In genomic region chr10:103350522-103351260, GRCh38 we compare ENCODE assay signal across 1 cellular context.
TF ChIP-seq lines count a peak whose summit lies in the region.

PCGF6 (minus strand) TSS chr10:103351140; CDS start chr10:103351066, 74 bp downstream.

TF ChIP-seq in HepG2, 621 proteins besides CTCF, POLR2A, EP300 and RAD21 (continued from another document and continues in another):
- TF ChIP-seq, protein P1, sequence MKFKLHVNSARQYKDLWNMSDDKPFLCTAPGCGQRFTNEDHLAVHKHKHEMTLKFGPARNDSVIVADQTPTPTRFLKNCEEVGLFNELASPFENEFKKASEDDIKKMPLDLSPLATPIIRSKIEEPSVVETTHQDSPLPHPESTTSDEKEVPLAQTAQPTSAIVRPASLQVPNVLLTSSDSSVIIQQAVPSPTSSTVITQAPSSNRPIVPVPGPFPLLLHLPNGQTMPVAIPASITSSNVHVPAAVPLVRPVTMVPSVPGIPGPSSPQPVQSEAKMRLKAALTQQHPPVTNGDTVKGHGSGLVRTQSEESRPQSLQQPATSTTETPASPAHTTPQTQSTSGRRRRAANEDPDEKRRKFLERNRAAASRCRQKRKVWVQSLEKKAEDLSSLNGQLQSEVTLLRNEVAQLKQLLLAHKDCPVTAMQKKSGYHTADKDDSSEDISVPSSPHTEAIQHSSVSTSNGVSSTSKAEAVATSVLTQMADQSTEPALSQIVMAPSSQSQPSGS (CRISPR knock-in tag; IDR thresholded peaks at IDR 0.05): no peak
- TF ChIP-seq, protein P2, sequence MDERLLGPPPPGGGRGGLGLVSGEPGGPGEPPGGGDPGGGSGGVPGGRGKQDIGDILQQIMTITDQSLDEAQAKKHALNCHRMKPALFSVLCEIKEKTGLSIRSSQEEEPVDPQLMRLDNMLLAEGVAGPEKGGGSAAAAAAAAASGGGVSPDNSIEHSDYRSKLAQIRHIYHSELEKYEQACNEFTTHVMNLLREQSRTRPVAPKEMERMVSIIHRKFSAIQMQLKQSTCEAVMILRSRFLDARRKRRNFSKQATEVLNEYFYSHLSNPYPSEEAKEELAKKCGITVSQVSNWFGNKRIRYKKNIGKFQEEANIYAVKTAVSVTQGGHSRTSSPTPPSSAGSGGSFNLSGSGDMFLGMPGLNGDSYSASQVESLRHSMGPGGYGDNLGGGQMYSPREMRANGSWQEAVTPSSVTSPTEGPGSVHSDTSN (CRISPR knock-in tag; IDR thresholded peaks at IDR 0.05): no peak
- TF ChIP-seq KAT8 (CRISPR knock-in tag; IDR thresholded peaks at IDR 0.05) (peak; percentile 36; the same call in 1 of the 2 replicates), ZNF776 (CRISPR knock-in tag; IDR thresholded peaks at IDR 0.05) (peak; percentile 41; the same call in 1 of the 2 replicates), SKI (IDR thresholded peaks at IDR 0.05; ENCODE audit: partially characterized antibody) (no peak), HDAC1 (CRISPR knock-in tag; IDR thresholded peaks at IDR 0.05) (no peak), GATAD1 (CRISPR knock-in tag; IDR thresholded peaks at IDR 0.05) (peak; percentile 69), NR2C2 (CRISPR knock-in tag; IDR thresholded peaks at IDR 0.05; ENCODE audit: borderline replicate concordance) (peak; percentile 53; the same call in 1 of the 2 replicates), E2F1 (CRISPR knock-in tag; IDR thresholded peaks at IDR 0.05) (peak; percentile 86), KLF15 (CRISPR knock-in tag; IDR thresholded peaks at IDR 0.05; ENCODE audit: borderline replicate concordance) (0 out of 2 replicates have a peak, but pooled peaks have one; percentile 36), RBAK (CRISPR knock-in tag; IDR thresholded peaks at IDR 0.05) (no peak), KLF13 (CRISPR knock-in tag; IDR thresholded peaks at IDR 0.05) (no peak), ZNF740 (CRISPR knock-in tag; IDR thresholded peaks at IDR 0.05) (no peak), RNF2 (conservative IDR thresholded peaks at IDR 0.05; ENCODE audit: low read depth) (peak; percentile 62; the same call in 1 of the 2 replicates), ZBTB38 (CRISPR knock-in tag; IDR thresholded peaks at IDR 0.05) (peak; percentile 39; the same call in 1 of the 2 replicates), ASH2L (IDR thresholded peaks at IDR 0.05; ENCODE audit: insufficient read length, low read depth, low read length) (peak; percentile 74), YEATS2 (CRISPR knock-in tag; IDR thresholded peaks at IDR 0.05; ENCODE audit: borderline replicate concordance) (peak; percentile 61), TARDBP (CRISPR knock-in tag; IDR thresholded peaks at IDR 0.05) (no peak), CEBPG (CRISPR knock-in tag; IDR thresholded peaks at IDR 0.05) (no peak), JUN (CRISPR knock-in tag; IDR thresholded peaks at IDR 0.05) (0 out of 2 replicates have a peak, but pooled peaks have one; percentile 16), ZFX (CRISPR knock-in tag; IDR thresholded peaks at IDR 0.05; ENCODE audit: low read depth) (peak; percentile 90), KDM5B (CRISPR knock-in tag; IDR thresholded peaks at IDR 0.05; ENCODE audit: borderline replicate concordance) (peak; percentile 87), XRCC5 (optimal IDR thresholded peaks at IDR 0.05; ENCODE audit: low read length) (peak; percentile 22), SRSF4 (IDR thresholded peaks at IDR 0.05; ENCODE audit: low read depth, low read length, poor library complexity, severe bottlenecking) (no peak), HDAC2 (CRISPR knock-in tag; IDR thresholded peaks at IDR 0.05) (0 out of 2 replicates have a peak, but pooled peaks have one; percentile 14), ZNF143 (CRISPR knock-in tag; IDR thresholded peaks at IDR 0.05) (peak; percentile 92), ATF7-NPFF (CRISPR knock-in tag; IDR thresholded peaks at IDR 0.05; ENCODE audit: low read depth) (peak; percentile 79; the same call in 1 of the 2 replicates), ZBTB43 (CRISPR knock-in tag; conservative IDR thresholded peaks at IDR 0.05) (peak; percentile 60; the same call in 1 of the 2 replicates), MAZ (IDR thresholded peaks at IDR 0.05; ENCODE audit: borderline replicate concordance, low read depth, low read length) (no peak), MAZ (CRISPR knock-in tag; IDR thresholded peaks at IDR 0.05; ENCODE audit: low read depth) (peak; percentile 61), ZNF432 (CRISPR knock-in tag; IDR thresholded peaks at IDR 0.05; ENCODE audit: borderline replicate concordance) (no peak), PHF21A (CRISPR knock-in tag; IDR thresholded peaks at IDR 0.05) (no peak), ZFP62 (CRISPR knock-in tag; IDR thresholded peaks at IDR 0.05) (no peak), GABPB1 (CRISPR knock-in tag; IDR thresholded peaks at IDR 0.05) (peak; percentile 82), NR1H2 (CRISPR knock-in tag; IDR thresholded peaks at IDR 0.05; ENCODE audit: borderline replicate concordance, low read depth) (no peak), HOXA3 (CRISPR knock-in tag; IDR thresholded peaks at IDR 0.05) (peak; percentile 66), KDM2A (CRISPR knock-in tag; IDR thresholded peaks at IDR 0.05; ENCODE audit: borderline replicate concordance, low read depth) (peak; percentile 77; the same call in 1 of the 2 replicates), SALL2 (CRISPR knock-in tag; IDR thresholded peaks at IDR 0.05) (no peak; the same call in 1 of the 2 replicates), GTF2F1 (IDR thresholded peaks at IDR 0.05; ENCODE audit: low read length) (no peak), ZSCAN20 (CRISPR knock-in tag; IDR thresholded peaks at IDR 0.05; ENCODE audit: borderline replicate concordance) (peak; percentile 27; the same call in 1 of the 2 replicates), SIN3A (IDR thresholded peaks at IDR 0.05; ENCODE audit: borderline replicate concordance, low read depth, low read length) (no peak), KDM6A (CRISPR knock-in tag; IDR thresholded peaks at IDR 0.05; ENCODE audit: low read depth) (no peak), ZNF766 (CRISPR knock-in tag; IDR thresholded peaks at IDR 0.05; ENCODE audit: borderline replicate concordance) (no peak)
- TF ChIP-seq, protein P3, sequence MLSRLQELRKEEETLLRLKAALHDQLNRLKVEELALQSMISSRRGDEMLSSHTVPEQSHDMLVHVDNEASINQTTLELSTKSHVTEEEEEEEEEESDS (CRISPR knock-in tag; IDR thresholded peaks at IDR 0.05; ENCODE audit: borderline replicate concordance): no peak
- TF ChIP-seq, protein P4, sequence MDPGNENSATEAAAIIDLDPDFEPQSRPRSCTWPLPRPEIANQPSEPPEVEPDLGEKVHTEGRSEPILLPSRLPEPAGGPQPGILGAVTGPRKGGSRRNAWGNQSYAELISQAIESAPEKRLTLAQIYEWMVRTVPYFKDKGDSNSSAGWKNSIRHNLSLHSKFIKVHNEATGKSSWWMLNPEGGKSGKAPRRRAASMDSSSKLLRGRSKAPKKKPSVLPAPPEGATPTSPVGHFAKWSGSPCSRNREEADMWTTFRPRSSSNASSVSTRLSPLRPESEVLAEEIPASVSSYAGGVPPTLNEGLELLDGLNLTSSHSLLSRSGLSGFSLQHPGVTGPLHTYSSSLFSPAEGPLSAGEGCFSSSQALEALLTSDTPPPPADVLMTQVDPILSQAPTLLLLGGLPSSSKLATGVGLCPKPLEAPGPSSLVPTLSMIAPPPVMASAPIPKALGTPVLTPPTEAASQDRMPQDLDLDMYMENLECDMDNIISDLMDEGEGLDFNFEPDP (CRISPR knock-in tag; conservative IDR thresholded peaks at IDR 0.05): no peak
- TF ChIP-seq, protein P5, sequence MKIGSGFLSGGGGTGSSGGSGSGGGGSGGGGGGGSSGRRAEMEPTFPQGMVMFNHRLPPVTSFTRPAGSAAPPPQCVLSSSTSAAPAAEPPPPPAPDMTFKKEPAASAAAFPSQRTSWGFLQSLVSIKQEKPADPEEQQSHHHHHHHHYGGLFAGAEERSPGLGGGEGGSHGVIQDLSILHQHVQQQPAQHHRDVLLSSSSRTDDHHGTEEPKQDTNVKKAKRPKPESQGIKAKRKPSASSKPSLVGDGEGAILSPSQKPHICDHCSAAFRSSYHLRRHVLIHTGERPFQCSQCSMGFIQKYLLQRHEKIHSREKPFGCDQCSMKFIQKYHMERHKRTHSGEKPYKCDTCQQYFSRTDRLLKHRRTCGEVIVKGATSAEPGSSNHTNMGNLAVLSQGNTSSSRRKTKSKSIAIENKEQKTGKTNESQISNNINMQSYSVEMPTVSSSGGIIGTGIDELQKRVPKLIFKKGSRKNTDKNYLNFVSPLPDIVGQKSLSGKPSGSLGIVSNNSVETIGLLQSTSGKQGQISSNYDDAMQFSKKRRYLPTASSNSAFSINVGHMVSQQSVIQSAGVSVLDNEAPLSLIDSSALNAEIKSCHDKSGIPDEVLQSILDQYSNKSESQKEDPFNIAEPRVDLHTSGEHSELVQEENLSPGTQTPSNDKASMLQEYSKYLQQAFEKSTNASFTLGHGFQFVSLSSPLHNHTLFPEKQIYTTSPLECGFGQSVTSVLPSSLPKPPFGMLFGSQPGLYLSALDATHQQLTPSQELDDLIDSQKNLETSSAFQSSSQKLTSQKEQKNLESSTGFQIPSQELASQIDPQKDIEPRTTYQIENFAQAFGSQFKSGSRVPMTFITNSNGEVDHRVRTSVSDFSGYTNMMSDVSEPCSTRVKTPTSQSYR (CRISPR knock-in tag; IDR thresholded peaks at IDR 0.05; ENCODE audit: borderline replicate concordance): no peak; the same call in 1 of the 2 replicates
- TF ChIP-seq, protein P6, sequence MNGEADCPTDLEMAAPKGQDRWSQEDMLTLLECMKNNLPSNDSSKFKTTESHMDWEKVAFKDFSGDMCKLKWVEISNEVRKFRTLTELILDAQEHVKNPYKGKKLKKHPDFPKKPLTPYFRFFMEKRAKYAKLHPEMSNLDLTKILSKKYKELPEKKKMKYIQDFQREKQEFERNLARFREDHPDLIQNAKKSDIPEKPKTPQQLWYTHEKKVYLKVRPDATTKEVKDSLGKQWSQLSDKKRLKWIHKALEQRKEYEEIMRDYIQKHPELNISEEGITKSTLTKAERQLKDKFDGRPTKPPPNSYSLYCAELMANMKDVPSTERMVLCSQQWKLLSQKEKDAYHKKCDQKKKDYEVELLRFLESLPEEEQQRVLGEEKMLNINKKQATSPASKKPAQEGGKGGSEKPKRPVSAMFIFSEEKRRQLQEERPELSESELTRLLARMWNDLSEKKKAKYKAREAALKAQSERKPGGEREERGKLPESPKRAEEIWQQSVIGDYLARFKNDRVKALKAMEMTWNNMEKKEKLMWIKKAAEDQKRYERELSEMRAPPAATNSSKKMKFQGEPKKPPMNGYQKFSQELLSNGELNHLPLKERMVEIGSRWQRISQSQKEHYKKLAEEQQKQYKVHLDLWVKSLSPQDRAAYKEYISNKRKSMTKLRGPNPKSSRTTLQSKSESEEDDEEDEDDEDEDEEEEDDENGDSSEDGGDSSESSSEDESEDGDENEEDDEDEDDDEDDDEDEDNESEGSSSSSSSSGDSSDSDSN (CRISPR knock-in tag; IDR thresholded peaks at IDR 0.05): peak; percentile 93
- TF ChIP-seq, protein P7, sequence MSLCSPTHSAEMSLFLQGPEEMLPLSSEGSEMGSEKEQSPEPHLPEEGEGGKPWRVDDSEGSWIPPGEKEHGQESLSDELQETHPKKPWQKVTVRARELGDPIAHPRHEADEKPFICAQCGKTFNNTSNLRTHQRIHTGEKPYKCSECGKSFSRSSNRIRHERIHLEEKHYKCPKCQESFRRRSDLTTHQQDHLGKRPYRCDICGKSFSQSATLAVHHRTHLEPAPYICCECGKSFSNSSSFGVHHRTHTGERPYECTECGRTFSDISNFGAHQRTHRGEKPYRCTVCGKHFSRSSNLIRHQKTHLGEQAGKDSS (CRISPR knock-in tag; IDR thresholded peaks at IDR 0.05; ENCODE audit: borderline replicate concordance, low read depth): peak; percentile 26; the same call in 1 of the 2 replicates
